29 cellular contexts compared by ENCODE assay signal in genomic region chr6:106046116-106046853, GRCh38. TPM values are rescaled to one million over a fixed set of nuclear protein-coding genes. Genes with fewer than 3 reads are reported as not detected.
DNase-seq lines count a peak whose midpoint lies in the region; ATAC-seq and TF ChIP-seq lines count a peak whose summit lies in the region.
"Had no signal": no experiment of that assay in that cellular context is flagged by ENCODE, and none has a peak within 500 bp of the region (broad histone marks: within the 10 kb centered on the region; RNA-seq: fewer than 3 reads in every experiment).

No MANE protein-coding gene starts in this region.

- peaks cover 12% of the 10 kb centered on the region for H3K36me3 Mint-ChIP-seq in endodermal cell (ENCODE audit: low read depth)
- H3K36me3 Mint-ChIP-seq: activated naive CD8-positive, alpha-beta T cell treated with anti-CD3 and anti-CD28 coated beads for 36 hours; natural killer cell treated with Interleukin-12 subunit alpha and Interleukin-12 subunit beta and Interleukin-15 and Interleukin-18, amount 100 ng/mL, for 72 hours; stimulated activated naive B cell treated with anti-CD40 and anti-IgM and Interleukin-4, amounts not matched to agents 10 μg/mL and 1 μg/mL and 100 μg/mL, for 72 hours had no signal

- TF ChIP-seq CTCF in endodermal cell (conservative IDR thresholded peaks at IDR 0.05) = no peak

- no peaks in the 10 kb centered on the region for H3K9me3 ChIP-seq in endodermal cell (ENCODE audit: control insufficient read depth, low read length)
- H3K9me3 ChIP-seq: lower lobe of right lung, SJCRH30, upper lobe of right lung had no signal

- peak overlapping the region; percentile 67 for H3K4me3 Mint-ChIP-seq in endodermal cell
- H3K4me3 Mint-ChIP-seq: activated B cell treated with CpG ODN at 0.5 μM for 24 hours; activated naive CD8-positive, alpha-beta T cell treated with anti-CD3 and anti-CD28 coated beads for 36 hours; natural killer cell treated with Interleukin-12 subunit alpha and Interleukin-12 subunit beta and Interleukin-15 and Interleukin-18, amount 100 ng/mL, for 72 hours; stimulated activated naive B cell treated with anti-CD40 and anti-IgM and Interleukin-4, amounts not matched to agents 10 μg/mL and 1 μg/mL and 100 μg/mL, for 72 hours had no signal

- peaks cover 77% of the 10 kb centered on the region for H3K4me1 Mint-ChIP-seq in endodermal cell
- H3K4me1 Mint-ChIP-seq: activated B cell treated with CpG ODN at 0.5 μM for 24 hours; stimulated activated naive B cell treated with anti-CD40 and anti-IgM and Interleukin-4, amounts not matched to agents 10 μg/mL and 1 μg/mL and 100 μg/mL, for 72 hours had no signal

- H3K36me3 ChIP-seq in endodermal cell (ENCODE audit: control insufficient read depth, insufficient read depth, low read length) = peaks cover 20% of the 10 kb centered on the region
- H3K36me3 ChIP-seq: lower lobe of right lung, SJCRH30, upper lobe of right lung had no signal

- 56 to 97% methylated on average over 5 to 10 of the region's 10 CpGs for WGBS in endodermal cell (ENCODE audit: insufficient coverage in 1 of 2, insufficient read length in 1 of 2), 2 experiments

- peak; percentile 18 to 24 for DNase-seq in SHP77 (lab: John Stamatoyannopoulos, UW)
- DNase-seq in SHP77 treated with DMSO at 0.1 percent for 48 hours (lab: John Stamatoyannopoulos, UW) = no peak
- peak; percentile 50 for DNase-seq in NCI-H69 (lab: John Stamatoyannopoulos, UW)
- peak; percentile 70 for DNase-seq in endodermal cell
- DNase-seq in LoVo (ENCODE audit: low spot score) = no peak
- no peak for DNase-seq in Kasumi-1 (lab: John Stamatoyannopoulos, UW)
- DNase-seq in T-helper 1 cell = no peak
- DNase-seq: activated B cell treated with CpG ODN at 0.5 μM for 24 hours; activated CD4-positive, alpha-beta T cell treated with anti-CD3 and anti-CD28 coated beads, Interleukin-2, amount 50 U/mL, for 1 hour; activated effector memory CD4-positive, alpha-beta T cell treated with anti-CD3 and anti-CD28 coated beads, Interleukin-2, amount 50 U/mL, for 16 hours; activated naive CD8-positive, alpha-beta T cell treated with anti-CD3 and anti-CD28 coated beads for 36 hours; activated T-cell treated with anti-CD3 and anti-CD28 coated beads, Interleukin-2, amount 50 U/mL, for 1 hour; anterior cingulate cortex; EL; lower lobe of right lung; NCI-H1436 treated with DMSO at 0.1 percent for 48 hours; NCI-H2171 treated with DMSO at 0.1 percent for 48 hours; NCI-H524 treated with DMSO at 0.1 percent for 48 hours; SJCRH30; stimulated activated naive B cell treated with anti-CD40 and anti-IgM and Interleukin-4, amounts not matched to agents 10 μg/mL and 1 μg/mL and 100 μg/mL, for 72 hours; substantia nigra; SW 1271; T1000; upper lobe of right lung had no signal

- no peaks in the 10 kb centered on the region for H3K27me3 ChIP-seq in endodermal cell (ENCODE audit: control insufficient read depth, insufficient read depth, low read length, poor library complexity, severe bottlenecking)
- H3K27me3 ChIP-seq: SJCRH30, upper lobe of right lung had no signal

- H3K27ac Mint-ChIP-seq in endodermal cell = peak overlapping the region; percentile 97
- H3K27ac Mint-ChIP-seq: activated B cell treated with CpG ODN at 0.5 μM for 24 hours; activated naive CD8-positive, alpha-beta T cell treated with anti-CD3 and anti-CD28 coated beads for 36 hours; stimulated activated naive B cell treated with anti-CD40 and anti-IgM and Interleukin-4, amounts not matched to agents 10 μg/mL and 1 μg/mL and 100 μg/mL, for 72 hours had no signal

- ATAC-seq in HG03432 (IDR thresholded peaks at IDR 0.05; ENCODE audit: unreplicated experiment) = no peak
- ATAC-seq: GM12878; lower lobe of right lung; natural killer cell treated with Interleukin-12 subunit alpha and Interleukin-12 subunit beta and Interleukin-15 and Interleukin-18, amount 100 ng/mL, for 72 hours; stimulated activated naive B cell treated with anti-CD40 and anti-IgM and Interleukin-4, amounts not matched to agents 10 μg/mL and 1 μg/mL and 100 μg/mL, for 72 hours; upper lobe of right lung had no signal

- H3K9me3 Mint-ChIP-seq in endodermal cell = no peaks in the 10 kb centered on the region
- H3K9me3 Mint-ChIP-seq: activated B cell treated with CpG ODN at 0.5 μM for 24 hours; activated naive CD8-positive, alpha-beta T cell treated with anti-CD3 and anti-CD28 coated beads for 36 hours; natural killer cell treated with Interleukin-12 subunit alpha and Interleukin-12 subunit beta and Interleukin-15 and Interleukin-18, amount 100 ng/mL, for 72 hours; stimulated activated naive B cell treated with anti-CD40 and anti-IgM and Interleukin-4, amounts not matched to agents 10 μg/mL and 1 μg/mL and 100 μg/mL, for 72 hours had no signal

- H3K9ac ChIP-seq in endodermal cell (ENCODE audit: extremely low read depth, low read length, poor library complexity, severe bottlenecking) = peak overlapping the region; percentile 44
- H3K9ac ChIP-seq: KMS-11 had no signal

- H3K27me3 Mint-ChIP-seq in endodermal cell (ENCODE audit: insufficient read depth) = no peaks in the 10 kb centered on the region
- H3K27me3 Mint-ChIP-seq: stimulated activated naive B cell treated with anti-CD40 and anti-IgM and Interleukin-4, amounts not matched to agents 10 μg/mL and 1 μg/mL and 100 μg/mL, for 72 hours had no signal

- peaks cover 34% of the 10 kb centered on the region for H3K4me1 ChIP-seq in endodermal cell (ENCODE audit: control insufficient read depth, insufficient read depth, low read length)
- H3K4me1 ChIP-seq: lower lobe of right lung, SJCRH30, upper lobe of right lung had no signal

- no peak overlapping the region for H3K27ac ChIP-seq in endodermal cell (ENCODE audit: low read depth, low read length)
- H3K27ac ChIP-seq: KMS-11, lower lobe of right lung, SJCRH30, skin epidermis, upper lobe of right lung had no signal

- H3K4me3 ChIP-seq in endodermal cell (ENCODE audit: low read length) = peak overlapping the region; percentile 72
- H3K4me3 ChIP-seq: GM12878, lower lobe of right lung, SJCRH30, skin epidermis, upper lobe of right lung had no signal

RNA-seq across cellular contexts. Expression of gene PRDM1, which starts 39.9 kb away (rescaled TPM):
- 10 to 100 TPM; 54.0 to 74.3 TPM for total RNA-seq in endodermal cell
- polyA plus RNA-seq in endodermal cell (2013, experiment 1 of 2) = 6.9 TPM
- 8.0 TPM for polyA plus RNA-seq in endodermal cell (2013, experiment 2 of 2)
- total RNA-seq: SJCRH30 had no signal

Comparison
In these comparisons a context has a peak if more than half of its experiments do, and no peak if none do; other contexts are left out.
1. DNase-seq: peak in SHP77 (2 of 2), NCI-H69 (single experiment) and endodermal cell (single experiment); none in SHP77 treated with DMSO at 0.1 percent for 48 hours (single experiment), LoVo (single experiment), Kasumi-1 (0 of 2) and T-helper 1 cell (0 of 5).